ENCODE assay signal across 1 cellular context in the genomic region with DNA sequence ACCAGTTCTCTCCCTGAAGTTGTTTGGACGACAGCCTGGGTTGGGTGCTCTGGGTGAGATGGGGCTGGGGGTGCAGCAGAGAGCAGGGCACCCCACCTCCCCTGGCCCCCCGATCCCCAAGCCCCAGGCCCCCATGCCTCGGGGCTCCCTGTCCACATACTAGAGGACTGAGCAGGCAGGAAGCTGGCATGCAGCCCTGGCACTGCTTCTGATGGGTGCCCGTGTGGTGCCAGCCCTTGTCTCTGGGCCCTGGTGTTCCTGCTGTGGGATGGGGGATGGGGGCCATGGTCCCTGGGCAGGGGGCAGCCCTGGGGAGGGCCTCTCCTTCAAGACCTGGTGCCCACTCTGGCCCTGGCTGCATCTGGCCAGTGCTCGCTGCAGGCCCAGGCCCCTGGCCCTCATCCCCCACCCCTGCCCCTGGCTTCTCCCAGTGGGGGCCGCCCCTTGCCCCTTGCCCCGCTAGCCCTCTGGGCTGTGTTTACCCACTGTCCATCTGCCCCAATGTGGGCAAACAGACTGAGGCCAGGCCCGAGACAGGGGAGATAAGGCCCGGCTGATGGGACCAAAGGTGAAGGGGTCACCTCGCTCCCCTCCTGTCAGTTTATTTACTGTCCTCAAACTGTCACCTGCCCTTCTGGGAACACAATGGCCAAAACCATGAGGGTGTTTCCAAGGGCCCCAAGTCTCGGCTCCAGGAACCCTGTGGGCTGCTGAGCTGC.
A peak's percentile ranks its signal among the peaks of the same experiment; 100 is the strongest.
TF ChIP-seq lines count a peak whose summit lies in the region.

No MANE protein-coding gene starts in this region.

TF ChIP-seq in HepG2, 621 proteins besides CTCF, POLR2A, EP300 and RAD21 (continued from another document and continues in another):
- TF ChIP-seq CCDC6 (CRISPR knock-in tag; IDR thresholded peaks at IDR 0.05) (no peak), ZNF44 (CRISPR knock-in tag; IDR thresholded peaks at IDR 0.05) (no peak), RERE (CRISPR knock-in tag; IDR thresholded peaks at IDR 0.05; ENCODE audit: low read depth) (peak; percentile 96), ZNF546 (CRISPR knock-in tag; conservative IDR thresholded peaks at IDR 0.05) (0 out of 2 replicates have a peak, but pooled peaks have one; percentile 58), NFATC3 (CRISPR knock-in tag; IDR thresholded peaks at IDR 0.05) (no peak), RFXAP (CRISPR knock-in tag; IDR thresholded peaks at IDR 0.05; ENCODE audit: borderline replicate concordance) (peak; percentile 54; the same call in 1 of the 2 replicates), GABPA (IDR thresholded peaks at IDR 0.05; ENCODE audit: low read depth, low read length) (no peak), GABPA (CRISPR knock-in tag; IDR thresholded peaks at IDR 0.05; ENCODE audit: low read depth) (no peak), ZNF484 (CRISPR knock-in tag; IDR thresholded peaks at IDR 0.05; ENCODE audit: borderline replicate concordance, low read depth) (no peak), ZBTB49 (CRISPR knock-in tag; IDR thresholded peaks at IDR 0.05; ENCODE audit: borderline replicate concordance) (no peak), TOE1 (CRISPR knock-in tag; IDR thresholded peaks at IDR 0.05) (no peak), MED8 (CRISPR knock-in tag; IDR thresholded peaks at IDR 0.05; ENCODE audit: insufficient replicate concordance) (peak; percentile 19), GRHL1 (CRISPR knock-in tag; conservative IDR thresholded peaks at IDR 0.05) (no peak), TEAD2 (CRISPR knock-in tag; IDR thresholded peaks at IDR 0.05) (no peak), SYNCRIP (IDR thresholded peaks at IDR 0.05; ENCODE audit: insufficient read depth, low read depth, low read length) (no peak), ZNF234 (CRISPR knock-in tag; conservative IDR thresholded peaks at IDR 0.05) (no peak), ZNF644 (CRISPR knock-in tag; IDR thresholded peaks at IDR 0.05; ENCODE audit: low read depth) (no peak), WIZ (CRISPR knock-in tag; IDR thresholded peaks at IDR 0.05) (no peak), ZNF549 (CRISPR knock-in tag; IDR thresholded peaks at IDR 0.05) (no peak), MIER2 (CRISPR knock-in tag; IDR thresholded peaks at IDR 0.05) (0 out of 2 replicates have a peak, but pooled peaks have one; percentile 19), MXD3 (CRISPR knock-in tag; IDR thresholded peaks at IDR 0.05) (no peak), MAF1 (CRISPR knock-in tag; IDR thresholded peaks at IDR 0.05; ENCODE audit: borderline replicate concordance) (no peak), SP140L (CRISPR knock-in tag; IDR thresholded peaks at IDR 0.05; ENCODE audit: borderline replicate concordance) (no peak), EED (CRISPR knock-in tag; IDR thresholded peaks at IDR 0.05) (no peak), SSRP1 (CRISPR knock-in tag; IDR thresholded peaks at IDR 0.05) (no peak), SOX5 (CRISPR knock-in tag; IDR thresholded peaks at IDR 0.05; ENCODE audit: borderline replicate concordance) (peak; percentile 85), SNRNP70 (IDR thresholded peaks at IDR 0.05; ENCODE audit: low read depth, low read length) (no peak), FOXK1 (CRISPR knock-in tag; IDR thresholded peaks at IDR 0.05; ENCODE audit: borderline replicate concordance, low read depth) (no peak), U2AF1 (optimal IDR thresholded peaks at IDR 0.05; ENCODE audit: low read depth, low read length) (no peak), SRSF4 (IDR thresholded peaks at IDR 0.05; ENCODE audit: low read depth, low read length, poor library complexity, severe bottlenecking) (no peak), NBN (conservative IDR thresholded peaks at IDR 0.05) (no peak), TP53 (CRISPR knock-in tag; conservative IDR thresholded peaks at IDR 0.05) (no peak), MEF2D (CRISPR knock-in tag; IDR thresholded peaks at IDR 0.05) (peak; percentile 78; the same call in 1 of the 2 replicates), BCL6 (CRISPR knock-in tag; IDR thresholded peaks at IDR 0.05) (peak; percentile 89), KDM5A (IDR thresholded peaks at IDR 0.05; ENCODE audit: borderline replicate concordance, low read length) (no peak), ZNF775 (CRISPR knock-in tag; IDR thresholded peaks at IDR 0.05; ENCODE audit: borderline replicate concordance) (no peak), HINFP (CRISPR knock-in tag; IDR thresholded peaks at IDR 0.05; ENCODE audit: low read depth) (peak; percentile 71; the same call in 1 of the 2 replicates)
- TF ChIP-seq, protein P1, sequence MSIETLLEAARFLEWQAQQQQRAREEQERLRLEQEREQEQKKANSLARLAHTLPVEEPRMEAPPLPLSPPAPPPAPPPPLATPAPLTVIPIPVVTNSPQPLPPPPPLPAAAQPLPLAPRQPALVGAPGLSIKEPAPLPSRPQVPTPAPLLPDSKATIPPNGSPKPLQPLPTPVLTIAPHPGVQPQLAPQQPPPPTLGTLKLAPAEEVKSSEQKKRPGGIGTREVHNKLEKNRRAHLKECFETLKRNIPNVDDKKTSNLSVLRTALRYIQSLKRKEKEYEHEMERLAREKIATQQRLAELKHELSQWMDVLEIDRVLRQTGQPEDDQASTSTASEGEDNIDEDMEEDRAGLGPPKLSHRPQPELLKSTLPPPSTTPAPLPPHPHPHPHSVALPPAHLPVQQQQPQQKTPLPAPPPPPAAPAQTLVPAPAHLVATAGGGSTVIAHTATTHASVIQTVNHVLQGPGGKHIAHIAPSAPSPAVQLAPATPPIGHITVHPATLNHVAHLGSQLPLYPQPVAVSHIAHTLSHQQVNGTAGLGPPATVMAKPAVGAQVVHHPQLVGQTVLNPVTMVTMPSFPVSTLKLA (IDR thresholded peaks at IDR 0.05) = no peak
- TF ChIP-seq, protein P2, sequence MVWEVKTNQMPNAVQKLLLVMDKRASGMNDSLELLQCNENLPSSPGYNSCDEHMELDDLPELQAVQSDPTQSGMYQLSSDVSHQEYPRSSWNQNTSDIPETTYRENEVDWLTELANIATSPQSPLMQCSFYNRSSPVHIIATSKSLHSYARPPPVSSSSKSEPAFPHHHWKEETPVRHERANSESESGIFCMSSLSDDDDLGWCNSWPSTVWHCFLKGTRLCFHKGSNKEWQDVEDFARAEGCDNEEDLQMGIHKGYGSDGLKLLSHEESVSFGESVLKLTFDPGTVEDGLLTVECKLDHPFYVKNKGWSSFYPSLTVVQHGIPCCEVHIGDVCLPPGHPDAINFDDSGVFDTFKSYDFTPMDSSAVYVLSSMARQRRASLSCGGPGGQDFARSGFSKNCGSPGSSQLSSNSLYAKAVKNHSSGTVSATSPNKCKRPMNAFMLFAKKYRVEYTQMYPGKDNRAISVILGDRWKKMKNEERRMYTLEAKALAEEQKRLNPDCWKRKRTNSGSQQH (CRISPR knock-in tag; IDR thresholded peaks at IDR 0.05; ENCODE audit: low read depth) = no peak
- TF ChIP-seq, protein P3, sequence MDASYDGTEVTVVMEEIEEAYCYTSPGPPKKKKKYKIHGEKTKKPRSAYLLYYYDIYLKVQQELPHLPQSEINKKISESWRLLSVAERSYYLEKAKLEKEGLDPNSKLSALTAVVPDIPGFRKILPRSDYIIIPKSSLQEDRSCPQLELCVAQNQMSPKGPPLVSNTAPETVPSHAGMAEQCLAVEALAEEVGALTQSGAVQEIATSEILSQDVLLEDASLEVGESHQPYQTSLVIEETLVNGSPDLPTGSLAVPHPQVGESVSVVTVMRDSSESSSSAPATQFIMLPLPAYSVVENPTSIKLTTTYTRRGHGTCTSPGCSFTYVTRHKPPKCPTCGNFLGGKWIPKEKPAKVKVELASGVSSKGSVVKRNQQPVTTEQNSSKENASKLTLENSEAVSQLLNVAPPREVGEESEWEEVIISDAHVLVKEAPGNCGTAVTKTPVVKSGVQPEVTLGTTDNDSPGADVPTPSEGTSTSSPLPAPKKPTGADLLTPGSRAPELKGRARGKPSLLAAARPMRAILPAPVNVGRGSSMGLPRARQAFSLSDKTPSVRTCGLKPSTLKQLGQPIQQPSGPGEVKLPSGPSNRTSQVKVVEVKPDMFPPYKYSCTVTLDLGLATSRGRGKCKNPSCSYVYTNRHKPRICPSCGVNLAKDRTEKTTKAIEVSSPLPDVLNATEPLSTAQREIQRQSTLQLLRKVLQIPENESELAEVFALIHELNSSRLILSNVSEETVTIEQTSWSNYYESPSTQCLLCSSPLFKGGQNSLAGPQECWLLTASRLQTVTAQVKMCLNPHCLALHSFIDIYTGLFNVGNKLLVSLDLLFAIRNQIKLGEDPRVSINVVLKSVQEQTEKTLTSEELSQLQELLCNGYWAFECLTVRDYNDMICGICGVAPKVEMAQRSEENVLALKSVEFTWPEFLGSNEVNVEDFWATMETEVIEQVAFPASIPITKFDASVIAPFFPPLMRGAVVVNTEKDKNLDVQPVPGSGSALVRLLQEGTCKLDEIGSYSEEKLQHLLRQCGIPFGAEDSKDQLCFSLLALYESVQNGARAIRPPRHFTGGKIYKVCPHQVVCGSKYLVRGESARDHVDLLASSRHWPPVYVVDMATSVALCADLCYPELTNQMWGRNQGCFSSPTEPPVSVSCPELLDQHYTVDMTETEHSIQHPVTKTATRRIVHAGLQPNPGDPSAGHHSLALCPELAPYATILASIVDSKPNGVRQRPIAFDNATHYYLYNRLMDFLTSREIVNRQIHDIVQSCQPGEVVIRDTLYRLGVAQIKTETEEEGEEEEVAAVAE (CRISPR knock-in tag; IDR thresholded peaks at IDR 0.05; ENCODE audit: borderline replicate concordance) = no peak
